ENCODE assay signal across 8 cellular contexts in the genomic region with DNA sequence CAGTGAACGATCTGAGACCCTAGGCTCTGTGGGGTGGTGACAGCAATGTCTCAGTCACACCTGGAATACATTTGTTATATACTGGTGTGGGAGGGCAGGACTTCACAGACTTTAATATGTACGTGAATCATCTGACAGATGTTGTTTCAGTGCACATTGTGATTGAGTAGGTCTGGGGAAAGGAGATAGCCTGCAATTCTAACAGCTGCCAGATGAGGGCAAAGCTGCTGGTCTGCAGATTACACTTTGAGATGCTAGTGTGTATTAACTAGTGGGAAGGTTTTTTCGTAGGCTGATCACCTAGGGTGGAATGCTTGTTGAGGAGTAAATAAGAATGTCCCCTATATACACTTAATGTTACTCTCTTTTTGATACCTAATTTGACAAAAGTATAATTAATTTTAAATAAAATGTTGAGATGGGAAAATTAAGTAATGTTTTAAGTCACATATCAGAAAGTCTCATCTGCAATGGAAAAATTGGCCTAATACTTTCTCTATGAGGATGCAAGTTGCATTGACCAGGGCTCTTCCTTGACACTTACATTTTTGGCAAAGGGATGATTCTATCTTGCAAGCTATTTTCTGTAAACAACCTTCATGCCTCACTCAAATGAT.
DNase-seq lines count a peak whose midpoint lies in the region; ATAC-seq and TF ChIP-seq lines count a peak whose summit lies in the region.

No MANE protein-coding gene starts in this region.

- intact Hi-C loops in activated T-helper 1 cell treated with anti-CD3 and anti-CD28 coated beads, Interleukin-12 subunit alpha, Interleukin-12 subunit beta, Interleukin-2, Interleukin-4 antibody, amounts not matched to agents 30 ng/mL and 10 ng/mL and 1 ng/mL, durations not matched to agents 14 hours and 24 hours and 36 hours (cut with micrococcal nuclease) = loop anchor here (1.0 kb wide), 1 partner anchor 371 kb away; no protein-coding TSS in a partner anchor

- CTCF ChIA-PET in CD8-positive, alpha-beta memory T cell (lab: Charles Lee) = no interaction called here

- H3K36me3 ChIP-seq in CD8-positive, alpha-beta memory T cell (ENCODE audit: insufficient read depth, low read length) = no peaks in the 10 kb centered on the region

- H3K4me1 Mint-ChIP-seq in endothelial cell (ENCODE audit: unreplicated experiment) (no peaks in the 10 kb centered on the region), neural crest cell (no peaks in the 10 kb centered on the region)
- no peaks in the 10 kb centered on the region for H3K4me1 Mint-ChIP-seq in activated T-helper 1 cell treated with anti-CD3 and anti-CD28 coated beads, Interleukin-12 subunit alpha, Interleukin-12 subunit beta, Interleukin-2, Interleukin-4 antibody, amounts not matched to agents 30 ng/mL and 10 ng/mL and 1 ng/mL, durations not matched to agents 14 hours and 24 hours and 36 hours (ENCODE audit: low read depth)
- H3K4me1 Mint-ChIP-seq in CD8-positive, alpha-beta memory T cell = no peaks in the 10 kb centered on the region

- H3K4me1 ChIP-seq in CD8-positive, alpha-beta memory T cell (ENCODE audit: insufficient read depth, low read length) = no peaks in the 10 kb centered on the region

- no peak overlapping the region for H3K4me3 ChIP-seq in CD8-positive, alpha-beta memory T cell (ENCODE audit: low read length)

- TF ChIP-seq CTCF in endothelial cell (IDR thresholded peaks at IDR 0.05; ENCODE audit: unreplicated experiment) (peak; percentile 62), neural crest cell (conservative IDR thresholded peaks at IDR 0.05) (peak; percentile 80)

- no peak overlapping the region for H3K27ac ChIP-seq in CD8-positive, alpha-beta memory T cell (ENCODE audit: low read depth, low read length)

- no peaks in the 10 kb centered on the region for H3K9me3 ChIP-seq in CD8-positive, alpha-beta memory T cell (ENCODE audit: low read length)

- H3K27me3 Mint-ChIP-seq in endothelial cell (ENCODE audit: unreplicated experiment) = no peaks in the 10 kb centered on the region
- peaks cover 2% of the 10 kb centered on the region for H3K27me3 Mint-ChIP-seq in neural crest cell (ENCODE audit: low read depth)
- H3K27me3 Mint-ChIP-seq in activated T-helper 1 cell treated with anti-CD3 and anti-CD28 coated beads, Interleukin-12 subunit alpha, Interleukin-12 subunit beta, Interleukin-2, Interleukin-4 antibody, amounts not matched to agents 30 ng/mL and 10 ng/mL and 1 ng/mL, durations not matched to agents 14 hours and 24 hours and 36 hours (ENCODE audit: insufficient read depth) = no peaks in the 10 kb centered on the region
- no peaks in the 10 kb centered on the region for H3K27me3 Mint-ChIP-seq in CD8-positive, alpha-beta memory T cell

- DNase-seq in ELR (ENCODE audit: low read depth) = peak; percentile 32
- peak; percentile 12 for DNase-seq in NCI-H748 treated with DMSO at 0.1 percent for 48 hours (lab: John Stamatoyannopoulos, UW)
- DNase-seq in endothelial cell (ENCODE audit: low spot score) = peak; percentile 61
- peak; percentile 45 for DNase-seq in neural crest cell (ENCODE audit: low read depth, low spot score)
- DNase-seq in activated T-helper 1 cell treated with anti-CD3 and anti-CD28 coated beads, Interleukin-12 subunit alpha, Interleukin-12 subunit beta, Interleukin-2, Interleukin-4 antibody, amounts not matched to agents 30 ng/mL and 10 ng/mL and 1 ng/mL, durations not matched to agents 14 hours and 24 hours and 36 hours (ENCODE audit: low spot score) = no peak
- DNase-seq in CD8-positive, alpha-beta memory T cell = no peak

- no peak overlapping the region for H3K27ac Mint-ChIP-seq in endothelial cell (ENCODE audit: unreplicated experiment)
- H3K27ac Mint-ChIP-seq in neural crest cell (ENCODE audit: unreplicated experiment) = no peak overlapping the region
- H3K27ac Mint-ChIP-seq in activated T-helper 1 cell treated with anti-CD3 and anti-CD28 coated beads, Interleukin-12 subunit alpha, Interleukin-12 subunit beta, Interleukin-2, Interleukin-4 antibody, amounts not matched to agents 30 ng/mL and 10 ng/mL and 1 ng/mL, durations not matched to agents 14 hours and 24 hours and 36 hours = no peak overlapping the region
- no peak overlapping the region for H3K27ac Mint-ChIP-seq in CD8-positive, alpha-beta memory T cell

- no peak overlapping the region for H3K4me3 Mint-ChIP-seq in endothelial cell (ENCODE audit: unreplicated experiment)
- H3K4me3 Mint-ChIP-seq in neural crest cell = no peak overlapping the region
- H3K4me3 Mint-ChIP-seq in activated T-helper 1 cell treated with anti-CD3 and anti-CD28 coated beads, Interleukin-12 subunit alpha, Interleukin-12 subunit beta, Interleukin-2, Interleukin-4 antibody, amounts not matched to agents 30 ng/mL and 10 ng/mL and 1 ng/mL, durations not matched to agents 14 hours and 24 hours and 36 hours = no peak overlapping the region
- H3K4me3 Mint-ChIP-seq in CD8-positive, alpha-beta memory T cell = no peak overlapping the region

- POLR2A ChIA-PET in CD8-positive, alpha-beta memory T cell (lab: Charles Lee) = no interaction called here

- ATAC-seq in GM19438 (IDR thresholded peaks at IDR 0.05; ENCODE audit: low read depth, unreplicated experiment) (peak; percentile 84), HG03354 (IDR thresholded peaks at IDR 0.05; ENCODE audit: poor library complexity, severe bottlenecking, unreplicated experiment) (peak; percentile 88)

- H3K27me3 ChIP-seq in CD8-positive, alpha-beta memory T cell (ENCODE audit: insufficient read depth, low read length, poor library complexity, severe bottlenecking) = no peaks in the 10 kb centered on the region

- H3K36me3 Mint-ChIP-seq in endothelial cell (ENCODE audit: low read depth, unreplicated experiment) = no peaks in the 10 kb centered on the region
- no peaks in the 10 kb centered on the region for H3K36me3 Mint-ChIP-seq in neural crest cell (ENCODE audit: low read depth)
- H3K36me3 Mint-ChIP-seq in activated T-helper 1 cell treated with anti-CD3 and anti-CD28 coated beads, Interleukin-12 subunit alpha, Interleukin-12 subunit beta, Interleukin-2, Interleukin-4 antibody, amounts not matched to agents 30 ng/mL and 10 ng/mL and 1 ng/mL, durations not matched to agents 14 hours and 24 hours and 36 hours (ENCODE audit: low read depth) = no peaks in the 10 kb centered on the region
- H3K36me3 Mint-ChIP-seq in CD8-positive, alpha-beta memory T cell = no peaks in the 10 kb centered on the region

- H3K9me3 Mint-ChIP-seq in endothelial cell (ENCODE audit: unreplicated experiment) (no peaks in the 10 kb centered on the region), neural crest cell (peaks cover 2% of the 10 kb centered on the region)
- H3K9me3 Mint-ChIP-seq in activated T-helper 1 cell treated with anti-CD3 and anti-CD28 coated beads, Interleukin-12 subunit alpha, Interleukin-12 subunit beta, Interleukin-2, Interleukin-4 antibody, amounts not matched to agents 30 ng/mL and 10 ng/mL and 1 ng/mL, durations not matched to agents 14 hours and 24 hours and 36 hours = no peaks in the 10 kb centered on the region
- peaks cover 0 to 4% (median 0%) of the 10 kb centered on the region in 5 donors for H3K9me3 Mint-ChIP-seq in CD8-positive, alpha-beta memory T cell

Comparison
In these comparisons a context has a peak if more than half of its experiments do, and no peak if none do; other contexts are left out.
1. DNase-seq: peak in ELR (single experiment), NCI-H748 treated with DMSO at 0.1 percent for 48 hours (single experiment), endothelial cell (single experiment) and neural crest cell (single experiment); none in activated T-helper 1 cell treated with anti-CD3 and anti-CD28 coated beads, Interleukin-12 subunit alpha, Interleukin-12 subunit beta, Interleukin-2, Interleukin-4 antibody, amounts not matched to agents 30 ng/mL and 10 ng/mL and 1 ng/mL, durations not matched to agents 14 hours and 24 hours and 36 hours (single experiment) and CD8-positive, alpha-beta memory T cell (0 of 5).